Comparison of ENCODE assay signal across 12 cellular contexts in genomic region chr2:20221939-20222768, GRCh38. TPM values are rescaled to one million over a fixed set of nuclear protein-coding genes. Genes with fewer than 3 reads are reported as not detected.
A peak's percentile ranks its signal among the peaks of the same experiment; 100 is the strongest.
DNase-seq lines count a peak whose midpoint lies in the region; ATAC-seq and TF ChIP-seq lines count a peak whose summit lies in the region.
"Had no signal": no experiment of that assay in that cellular context is flagged by ENCODE, and none has a peak within 500 bp of the region (broad histone marks: within the 10 kb centered on the region; RNA-seq: fewer than 3 reads in every experiment).

No MANE protein-coding gene starts in this region.

- ATAC-seq in HG03135 (IDR thresholded peaks at IDR 0.05; ENCODE audit: unreplicated experiment): no peak
- ATAC-seq: activated T-cell treated with anti-CD3 and anti-CD28 coated beads, Interleukin-2, amount 50 U/mL, for 4 hours had no signal

- TF ChIP-seq CTCF in VCaP (conservative IDR thresholded peaks at IDR 0.05) (no peak), type B pancreatic cell (conservative IDR thresholded peaks at IDR 0.05) (no peak)

- H3K36me3 Mint-ChIP-seq in immature natural killer cell (no peaks in the 10 kb centered on the region), type B pancreatic cell (peaks cover 21% of the 10 kb centered on the region)

- H3K27me3 Mint-ChIP-seq in immature natural killer cell (ENCODE audit: low read depth in 3 of 3) (peaks cover 6 to 21% (median 11%) of the 10 kb centered on the region in 3 donors), type B pancreatic cell (peaks cover 5% of the 10 kb centered on the region)

- H3K9me3 Mint-ChIP-seq in immature natural killer cell (no peaks in the 10 kb centered on the region), type B pancreatic cell (no peaks in the 10 kb centered on the region)
- H3K9me3 Mint-ChIP-seq: activated T-cell treated with anti-CD3 and anti-CD28 coated beads, Interleukin-2, amount 50 U/mL, for 4 hours had no signal

- DNase-seq in NCI-H2171 treated with DMSO at 0.1 percent for 48 hours (lab: John Stamatoyannopoulos, UW) (peak; percentile 44), NCI-H2171 (lab: John Stamatoyannopoulos, UW) (no peak), immature natural killer cell (no peak), type B pancreatic cell (ENCODE audit: extremely low spot score, unreplicated experiment) (no peak), SKM-1 treated with dmso at 0.1 percent for 144 hours (lab: John Stamatoyannopoulos, UW; ENCODE audit: unreplicated experiment) (no peak), NCI-H146 (lab: John Stamatoyannopoulos, UW) (no peak)
- DNase-seq: activated T-cell treated with anti-CD3 and anti-CD28 coated beads, Interleukin-2, amount 50 U/mL, for 4 hours; cortex of kidney; hippocampal formation; KBM-7 had no signal

- H3K4me1 Mint-ChIP-seq in immature natural killer cell: peaks cover 0 to 4% of the 10 kb centered on the region in 2 donors
- H3K4me1 Mint-ChIP-seq in type B pancreatic cell (ENCODE audit: unreplicated experiment): peaks cover 43% of the 10 kb centered on the region

- H3K4me3 Mint-ChIP-seq in immature natural killer cell: peak overlapping the region in 4 of 5 donors; percentile 8 to 70 (median 24)
- H3K4me3 Mint-ChIP-seq in type B pancreatic cell: peak overlapping the region; percentile 92

- H3K27ac ChIP-seq in VCaP: peak overlapping the region; percentile 93

- H3K27ac Mint-ChIP-seq in immature natural killer cell (no peak overlapping the region), type B pancreatic cell (peak overlapping the region; percentile 98)

RNA-seq across cellular contexts. Expression of gene SDC1, which starts 2.8 kb away (rescaled TPM):
- polyA plus RNA-seq in immature natural killer cell: not detected
- total RNA-seq in type B pancreatic cell (ENCODE audit: low replicate concordance): 164 and 375 TPM in 2 replicates
